In the genomic region with DNA sequence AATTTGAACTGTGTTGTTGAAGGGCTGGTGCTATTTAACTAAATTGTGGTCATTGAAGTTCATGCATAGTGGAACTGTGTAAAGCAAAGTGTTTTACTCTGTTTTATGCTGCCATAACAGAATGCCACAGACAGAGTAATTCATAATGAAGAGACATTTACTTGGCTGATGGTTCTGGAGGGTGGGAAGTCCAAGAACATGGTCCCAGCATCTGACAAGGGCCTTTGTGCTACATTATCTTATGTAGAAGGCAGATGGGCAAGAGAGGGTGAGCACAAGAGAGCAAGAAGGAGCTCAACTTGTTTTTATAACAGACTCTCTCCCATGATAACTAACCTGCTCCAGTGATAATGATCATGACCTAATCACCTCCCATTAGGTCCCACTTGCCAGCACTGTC, we compare ENCODE assay signal across 23 cellular contexts.
"Had no signal": no experiment of that assay in that cellular context is flagged by ENCODE, and none has a peak within 500 bp of the region (broad histone marks: within the 10 kb centered on the region; RNA-seq: fewer than 3 reads in every experiment).

No MANE protein-coding gene starts in this region.

- ATAC-seq: foreskin keratinocyte, gastroesophageal sphincter, heart left ventricle, left cardiac atrium, left lung, left ventricle myocardium superior, lower lobe of right lung, mucosa of descending colon had no signal

- FAIRE-seq: colon, endothelial cell of umbilical vein, frontal cortex, islet of Langerhans, keratinocyte had no signal

- H3K4me3 ChIP-seq: coronary artery, dorsolateral prefrontal cortex, esophagus muscularis mucosa, gastroesophageal sphincter, heart left ventricle, hepatocyte, left lung, lower lobe of right lung, mucosa of descending colon had no signal

- H2AFZ ChIP-seq: hepatocyte had no signal

- DNase-seq: dermis blood vessel endothelial cell; dorsolateral prefrontal cortex; effector CD4-positive, alpha-beta T cell; effector memory CD4-positive, alpha-beta T cell; foreskin keratinocyte; heart left ventricle; hypothalamus; left cardiac atrium; left lung; left ventricle myocardium superior; lower lobe of right lung; mesenchymal stem cell; mucosa of descending colon; naive B cell had no signal

- H3K9me3 ChIP-seq: esophagus muscularis mucosa, gastroesophageal sphincter, left lung, lower lobe of right lung, mucosa of descending colon had no signal

- H3K36me3 ChIP-seq: esophagus muscularis mucosa, gastroesophageal sphincter, heart left ventricle, left lung, lower lobe of right lung had no signal

- H3K27me3 ChIP-seq: dorsolateral prefrontal cortex, esophagus muscularis mucosa, foreskin keratinocyte, gastroesophageal sphincter, heart left ventricle, hepatocyte, left lung had no signal

- H3K27ac ChIP-seq: coronary artery, dorsolateral prefrontal cortex, foreskin keratinocyte, heart left ventricle, hepatocyte, left lung, lower lobe of right lung had no signal

- H3K4me2 ChIP-seq: hepatocyte had no signal
